In the genomic region with DNA sequence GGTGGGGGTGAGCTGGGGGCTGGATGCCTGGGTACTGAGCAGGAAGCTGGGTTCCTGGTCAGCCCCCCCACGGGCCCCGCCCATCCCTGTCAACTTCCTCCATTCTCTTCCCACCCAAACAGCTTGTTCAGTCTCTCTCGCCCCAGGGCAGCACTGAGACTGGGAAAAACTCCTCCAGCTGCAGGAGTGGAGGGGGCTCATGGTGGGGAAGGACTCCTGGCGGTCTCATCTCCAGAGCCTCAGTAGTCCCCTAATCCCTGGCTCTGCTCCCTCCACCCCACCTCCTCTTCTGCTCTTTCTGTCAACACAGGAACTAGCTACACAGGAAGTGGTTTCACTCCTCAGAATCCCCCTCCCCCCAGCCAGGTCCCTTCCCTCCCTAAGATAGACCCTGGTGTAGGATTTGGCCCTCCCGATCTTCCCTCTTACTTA, we compare ENCODE assay signal across 1 cellular context.
A peak's percentile ranks its signal among the peaks of the same experiment; 100 is the strongest.
TF ChIP-seq lines count a peak whose summit lies in the region.

A gene with protein sequence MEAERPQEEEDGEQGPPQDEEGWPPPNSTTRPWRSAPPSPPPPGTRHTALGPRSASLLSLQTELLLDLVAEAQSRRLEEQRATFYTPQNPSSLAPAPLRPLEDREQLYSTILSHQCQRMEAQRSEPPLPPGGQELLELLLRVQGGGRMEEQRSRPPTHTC (minus strand): TSS at position 36 of the 432 bp plus-strand sequence. CDS start 130 bp downstream, outside the sequence.

TF ChIP-seq in K562, 482 proteins besides CTCF, POLR2A, EP300 and RAD21 (continued from another document and continues in another):
- TF ChIP-seq, protein P1, sequence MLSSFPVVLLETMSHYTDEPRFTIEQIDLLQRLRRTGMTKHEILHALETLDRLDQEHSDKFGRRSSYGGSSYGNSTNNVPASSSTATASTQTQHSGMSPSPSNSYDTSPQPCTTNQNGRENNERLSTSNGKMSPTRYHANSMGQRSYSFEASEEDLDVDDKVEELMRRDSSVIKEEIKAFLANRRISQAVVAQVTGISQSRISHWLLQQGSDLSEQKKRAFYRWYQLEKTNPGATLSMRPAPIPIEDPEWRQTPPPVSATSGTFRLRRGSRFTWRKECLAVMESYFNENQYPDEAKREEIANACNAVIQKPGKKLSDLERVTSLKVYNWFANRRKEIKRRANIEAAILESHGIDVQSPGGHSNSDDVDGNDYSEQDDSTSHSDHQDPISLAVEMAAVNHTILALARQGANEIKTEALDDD (IDR thresholded peaks at IDR 0.05), result no peak
- TF ChIP-seq MAFG (tag; conservative IDR thresholded peaks at IDR 0.05), result no peak
- TF ChIP-seq SIRT6 (IDR thresholded peaks at IDR 0.05; ENCODE audit: low read depth, low read length), result no peak
- no peak for TF ChIP-seq ZKSCAN3 (CRISPR knock-in tag; IDR thresholded peaks at IDR 0.05)
- peak; percentile 41; the same call in 1 of the 2 replicates for TF ChIP-seq TAF7 (tag; IDR thresholded peaks at IDR 0.05)
- TF ChIP-seq, protein P2, sequence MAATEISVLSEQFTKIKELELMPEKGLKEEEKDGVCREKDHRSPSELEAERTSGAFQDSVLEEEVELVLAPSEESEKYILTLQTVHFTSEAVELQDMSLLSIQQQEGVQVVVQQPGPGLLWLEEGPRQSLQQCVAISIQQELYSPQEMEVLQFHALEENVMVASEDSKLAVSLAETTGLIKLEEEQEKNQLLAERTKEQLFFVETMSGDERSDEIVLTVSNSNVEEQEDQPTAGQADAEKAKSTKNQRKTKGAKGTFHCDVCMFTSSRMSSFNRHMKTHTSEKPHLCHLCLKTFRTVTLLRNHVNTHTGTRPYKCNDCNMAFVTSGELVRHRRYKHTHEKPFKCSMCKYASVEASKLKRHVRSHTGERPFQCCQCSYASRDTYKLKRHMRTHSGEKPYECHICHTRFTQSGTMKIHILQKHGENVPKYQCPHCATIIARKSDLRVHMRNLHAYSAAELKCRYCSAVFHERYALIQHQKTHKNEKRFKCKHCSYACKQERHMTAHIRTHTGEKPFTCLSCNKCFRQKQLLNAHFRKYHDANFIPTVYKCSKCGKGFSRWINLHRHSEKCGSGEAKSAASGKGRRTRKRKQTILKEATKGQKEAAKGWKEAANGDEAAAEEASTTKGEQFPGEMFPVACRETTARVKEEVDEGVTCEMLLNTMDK (IDR thresholded peaks at IDR 0.05; ENCODE audit: borderline replicate concordance, insufficient read depth, low read depth, low read length, poor library complexity, severe bottlenecking), result no peak
- TF ChIP-seq ZC3H8 (IDR thresholded peaks at IDR 0.05), result no peak
- TF ChIP-seq ZNF165 (CRISPR knock-in tag; IDR thresholded peaks at IDR 0.05; ENCODE audit: borderline replicate concordance), result peak; percentile 31; the same call in 1 of the 2 replicates
- 0 out of 2 replicates have a peak, but pooled peaks have one; percentile 9 for TF ChIP-seq TCF3 (CRISPR knock-in tag; IDR thresholded peaks at IDR 0.05)
- no peak for TF ChIP-seq DNMT1 (IDR thresholded peaks at IDR 0.05)
- no peak for TF ChIP-seq ZNF778 (CRISPR knock-in tag; IDR thresholded peaks at IDR 0.05)
- TF ChIP-seq ZNF436 (CRISPR knock-in tag; IDR thresholded peaks at IDR 0.05), result no peak
- no peak for TF ChIP-seq TCF7 (IDR thresholded peaks at IDR 0.05; ENCODE audit: borderline replicate concordance)
- TF ChIP-seq CAMTA2 (CRISPR knock-in tag; conservative IDR thresholded peaks at IDR 0.05), result no peak
- TF ChIP-seq, protein P3, sequence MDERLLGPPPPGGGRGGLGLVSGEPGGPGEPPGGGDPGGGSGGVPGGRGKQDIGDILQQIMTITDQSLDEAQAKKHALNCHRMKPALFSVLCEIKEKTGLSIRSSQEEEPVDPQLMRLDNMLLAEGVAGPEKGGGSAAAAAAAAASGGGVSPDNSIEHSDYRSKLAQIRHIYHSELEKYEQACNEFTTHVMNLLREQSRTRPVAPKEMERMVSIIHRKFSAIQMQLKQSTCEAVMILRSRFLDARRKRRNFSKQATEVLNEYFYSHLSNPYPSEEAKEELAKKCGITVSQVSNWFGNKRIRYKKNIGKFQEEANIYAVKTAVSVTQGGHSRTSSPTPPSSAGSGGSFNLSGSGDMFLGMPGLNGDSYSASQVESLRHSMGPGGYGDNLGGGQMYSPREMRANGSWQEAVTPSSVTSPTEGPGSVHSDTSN (CRISPR knock-in tag; IDR thresholded peaks at IDR 0.05; ENCODE audit: low read depth), result no peak
- TF ChIP-seq, protein P3 (tag; conservative IDR thresholded peaks at IDR 0.05; ENCODE audit: low read depth), result no peak
- TF ChIP-seq SAP30 (IDR thresholded peaks at IDR 0.05; ENCODE audit: borderline replicate concordance, insufficient read depth, low read depth, low read length, poor library complexity, severe bottlenecking), result no peak
- no peak for TF ChIP-seq TARDBP (IDR thresholded peaks at IDR 0.05)
- no peak for TF ChIP-seq ZNF77 (CRISPR knock-in tag; IDR thresholded peaks at IDR 0.05)
- TF ChIP-seq XRCC5 (IDR thresholded peaks at IDR 0.05; ENCODE audit: low read depth, low read length), result no peak
- no peak for TF ChIP-seq ZNF584 (CRISPR knock-in tag; IDR thresholded peaks at IDR 0.05; ENCODE audit: low read depth)
- 0 out of 4 replicates have a peak, but pooled peaks of 1 of the 2 experiments have one; percentile 1 for TF ChIP-seq SIN3A (IDR thresholded peaks at IDR 0.05; ENCODE audit: borderline replicate concordance in 2 of 2, control insufficient read depth in 1 of 2, low read depth in 2 of 2, low read length in 2 of 2)
- TF ChIP-seq, protein P4, sequence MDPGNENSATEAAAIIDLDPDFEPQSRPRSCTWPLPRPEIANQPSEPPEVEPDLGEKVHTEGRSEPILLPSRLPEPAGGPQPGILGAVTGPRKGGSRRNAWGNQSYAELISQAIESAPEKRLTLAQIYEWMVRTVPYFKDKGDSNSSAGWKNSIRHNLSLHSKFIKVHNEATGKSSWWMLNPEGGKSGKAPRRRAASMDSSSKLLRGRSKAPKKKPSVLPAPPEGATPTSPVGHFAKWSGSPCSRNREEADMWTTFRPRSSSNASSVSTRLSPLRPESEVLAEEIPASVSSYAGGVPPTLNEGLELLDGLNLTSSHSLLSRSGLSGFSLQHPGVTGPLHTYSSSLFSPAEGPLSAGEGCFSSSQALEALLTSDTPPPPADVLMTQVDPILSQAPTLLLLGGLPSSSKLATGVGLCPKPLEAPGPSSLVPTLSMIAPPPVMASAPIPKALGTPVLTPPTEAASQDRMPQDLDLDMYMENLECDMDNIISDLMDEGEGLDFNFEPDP (CRISPR knock-in tag; IDR thresholded peaks at IDR 0.05), result no peak
- TF ChIP-seq ZNF3 (CRISPR knock-in tag; IDR thresholded peaks at IDR 0.05), result no peak
- TF ChIP-seq, protein P5, sequence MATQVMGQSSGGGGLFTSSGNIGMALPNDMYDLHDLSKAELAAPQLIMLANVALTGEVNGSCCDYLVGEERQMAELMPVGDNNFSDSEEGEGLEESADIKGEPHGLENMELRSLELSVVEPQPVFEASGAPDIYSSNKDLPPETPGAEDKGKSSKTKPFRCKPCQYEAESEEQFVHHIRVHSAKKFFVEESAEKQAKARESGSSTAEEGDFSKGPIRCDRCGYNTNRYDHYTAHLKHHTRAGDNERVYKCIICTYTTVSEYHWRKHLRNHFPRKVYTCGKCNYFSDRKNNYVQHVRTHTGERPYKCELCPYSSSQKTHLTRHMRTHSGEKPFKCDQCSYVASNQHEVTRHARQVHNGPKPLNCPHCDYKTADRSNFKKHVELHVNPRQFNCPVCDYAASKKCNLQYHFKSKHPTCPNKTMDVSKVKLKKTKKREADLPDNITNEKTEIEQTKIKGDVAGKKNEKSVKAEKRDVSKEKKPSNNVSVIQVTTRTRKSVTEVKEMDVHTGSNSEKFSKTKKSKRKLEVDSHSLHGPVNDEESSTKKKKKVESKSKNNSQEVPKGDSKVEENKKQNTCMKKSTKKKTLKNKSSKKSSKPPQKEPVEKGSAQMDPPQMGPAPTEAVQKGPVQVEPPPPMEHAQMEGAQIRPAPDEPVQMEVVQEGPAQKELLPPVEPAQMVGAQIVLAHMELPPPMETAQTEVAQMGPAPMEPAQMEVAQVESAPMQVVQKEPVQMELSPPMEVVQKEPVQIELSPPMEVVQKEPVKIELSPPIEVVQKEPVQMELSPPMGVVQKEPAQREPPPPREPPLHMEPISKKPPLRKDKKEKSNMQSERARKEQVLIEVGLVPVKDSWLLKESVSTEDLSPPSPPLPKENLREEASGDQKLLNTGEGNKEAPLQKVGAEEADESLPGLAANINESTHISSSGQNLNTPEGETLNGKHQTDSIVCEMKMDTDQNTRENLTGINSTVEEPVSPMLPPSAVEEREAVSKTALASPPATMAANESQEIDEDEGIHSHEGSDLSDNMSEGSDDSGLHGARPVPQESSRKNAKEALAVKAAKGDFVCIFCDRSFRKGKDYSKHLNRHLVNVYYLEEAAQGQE (CRISPR knock-in tag; IDR thresholded peaks at IDR 0.05; ENCODE audit: low read depth), result no peak; the same call in 1 of the 2 replicates
- no peak; the same call in 1 of the 2 replicates for TF ChIP-seq ZKSCAN1 (IDR thresholded peaks at IDR 0.05; ENCODE audit: low read depth, low read length)
- TF ChIP-seq ZNF696 (CRISPR knock-in tag; conservative IDR thresholded peaks at IDR 0.05), result no peak
- TF ChIP-seq ETS2 (tag; IDR thresholded peaks at IDR 0.05; ENCODE audit: borderline replicate concordance, poor library complexity, severe bottlenecking), result no peak
- no peak for TF ChIP-seq ZNF76 (CRISPR knock-in tag; IDR thresholded peaks at IDR 0.05; ENCODE audit: borderline replicate concordance)
- no peak for TF ChIP-seq ZNF146 (CRISPR knock-in tag; IDR thresholded peaks at IDR 0.05; ENCODE audit: unreplicated experiment)
- peak in 1 of 2 experiments; percentile 44; a peak in 1 of 4 replicates for TF ChIP-seq SRF (CRISPR knock-in tag; IDR thresholded peaks at IDR 0.05)
- TF ChIP-seq, protein P6, sequence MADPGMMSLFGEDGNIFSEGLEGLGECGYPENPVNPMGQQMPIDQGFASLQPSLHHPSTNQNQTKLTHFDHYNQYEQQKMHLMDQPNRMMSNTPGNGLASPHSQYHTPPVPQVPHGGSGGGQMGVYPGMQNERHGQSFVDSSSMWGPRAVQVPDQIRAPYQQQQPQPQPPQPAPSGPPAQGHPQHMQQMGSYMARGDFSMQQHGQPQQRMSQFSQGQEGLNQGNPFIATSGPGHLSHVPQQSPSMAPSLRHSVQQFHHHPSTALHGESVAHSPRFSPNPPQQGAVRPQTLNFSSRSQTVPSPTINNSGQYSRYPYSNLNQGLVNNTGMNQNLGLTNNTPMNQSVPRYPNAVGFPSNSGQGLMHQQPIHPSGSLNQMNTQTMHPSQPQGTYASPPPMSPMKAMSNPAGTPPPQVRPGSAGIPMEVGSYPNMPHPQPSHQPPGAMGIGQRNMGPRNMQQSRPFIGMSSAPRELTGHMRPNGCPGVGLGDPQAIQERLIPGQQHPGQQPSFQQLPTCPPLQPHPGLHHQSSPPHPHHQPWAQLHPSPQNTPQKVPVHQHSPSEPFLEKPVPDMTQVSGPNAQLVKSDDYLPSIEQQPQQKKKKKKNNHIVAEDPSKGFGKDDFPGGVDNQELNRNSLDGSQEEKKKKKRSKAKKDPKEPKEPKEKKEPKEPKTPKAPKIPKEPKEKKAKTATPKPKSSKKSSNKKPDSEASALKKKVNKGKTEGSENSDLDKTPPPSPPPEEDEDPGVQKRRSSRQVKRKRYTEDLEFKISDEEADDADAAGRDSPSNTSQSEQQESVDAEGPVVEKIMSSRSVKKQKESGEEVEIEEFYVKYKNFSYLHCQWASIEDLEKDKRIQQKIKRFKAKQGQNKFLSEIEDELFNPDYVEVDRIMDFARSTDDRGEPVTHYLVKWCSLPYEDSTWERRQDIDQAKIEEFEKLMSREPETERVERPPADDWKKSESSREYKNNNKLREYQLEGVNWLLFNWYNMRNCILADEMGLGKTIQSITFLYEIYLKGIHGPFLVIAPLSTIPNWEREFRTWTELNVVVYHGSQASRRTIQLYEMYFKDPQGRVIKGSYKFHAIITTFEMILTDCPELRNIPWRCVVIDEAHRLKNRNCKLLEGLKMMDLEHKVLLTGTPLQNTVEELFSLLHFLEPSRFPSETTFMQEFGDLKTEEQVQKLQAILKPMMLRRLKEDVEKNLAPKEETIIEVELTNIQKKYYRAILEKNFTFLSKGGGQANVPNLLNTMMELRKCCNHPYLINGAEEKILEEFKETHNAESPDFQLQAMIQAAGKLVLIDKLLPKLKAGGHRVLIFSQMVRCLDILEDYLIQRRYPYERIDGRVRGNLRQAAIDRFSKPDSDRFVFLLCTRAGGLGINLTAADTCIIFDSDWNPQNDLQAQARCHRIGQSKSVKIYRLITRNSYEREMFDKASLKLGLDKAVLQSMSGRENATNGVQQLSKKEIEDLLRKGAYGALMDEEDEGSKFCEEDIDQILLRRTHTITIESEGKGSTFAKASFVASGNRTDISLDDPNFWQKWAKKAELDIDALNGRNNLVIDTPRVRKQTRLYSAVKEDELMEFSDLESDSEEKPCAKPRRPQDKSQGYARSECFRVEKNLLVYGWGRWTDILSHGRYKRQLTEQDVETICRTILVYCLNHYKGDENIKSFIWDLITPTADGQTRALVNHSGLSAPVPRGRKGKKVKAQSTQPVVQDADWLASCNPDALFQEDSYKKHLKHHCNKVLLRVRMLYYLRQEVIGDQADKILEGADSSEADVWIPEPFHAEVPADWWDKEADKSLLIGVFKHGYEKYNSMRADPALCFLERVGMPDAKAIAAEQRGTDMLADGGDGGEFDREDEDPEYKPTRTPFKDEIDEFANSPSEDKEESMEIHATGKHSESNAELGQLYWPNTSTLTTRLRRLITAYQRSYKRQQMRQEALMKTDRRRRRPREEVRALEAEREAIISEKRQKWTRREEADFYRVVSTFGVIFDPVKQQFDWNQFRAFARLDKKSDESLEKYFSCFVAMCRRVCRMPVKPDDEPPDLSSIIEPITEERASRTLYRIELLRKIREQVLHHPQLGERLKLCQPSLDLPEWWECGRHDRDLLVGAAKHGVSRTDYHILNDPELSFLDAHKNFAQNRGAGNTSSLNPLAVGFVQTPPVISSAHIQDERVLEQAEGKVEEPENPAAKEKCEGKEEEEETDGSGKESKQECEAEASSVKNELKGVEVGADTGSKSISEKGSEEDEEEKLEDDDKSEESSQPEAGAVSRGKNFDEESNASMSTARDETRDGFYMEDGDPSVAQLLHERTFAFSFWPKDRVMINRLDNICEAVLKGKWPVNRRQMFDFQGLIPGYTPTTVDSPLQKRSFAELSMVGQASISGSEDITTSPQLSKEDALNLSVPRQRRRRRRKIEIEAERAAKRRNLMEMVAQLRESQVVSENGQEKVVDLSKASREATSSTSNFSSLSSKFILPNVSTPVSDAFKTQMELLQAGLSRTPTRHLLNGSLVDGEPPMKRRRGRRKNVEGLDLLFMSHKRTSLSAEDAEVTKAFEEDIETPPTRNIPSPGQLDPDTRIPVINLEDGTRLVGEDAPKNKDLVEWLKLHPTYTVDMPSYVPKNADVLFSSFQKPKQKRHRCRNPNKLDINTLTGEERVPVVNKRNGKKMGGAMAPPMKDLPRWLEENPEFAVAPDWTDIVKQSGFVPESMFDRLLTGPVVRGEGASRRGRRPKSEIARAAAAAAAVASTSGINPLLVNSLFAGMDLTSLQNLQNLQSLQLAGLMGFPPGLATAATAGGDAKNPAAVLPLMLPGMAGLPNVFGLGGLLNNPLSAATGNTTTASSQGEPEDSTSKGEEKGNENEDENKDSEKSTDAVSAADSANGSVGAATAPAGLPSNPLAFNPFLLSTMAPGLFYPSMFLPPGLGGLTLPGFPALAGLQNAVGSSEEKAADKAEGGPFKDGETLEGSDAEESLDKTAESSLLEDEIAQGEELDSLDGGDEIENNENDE (IDR thresholded peaks at IDR 0.05; ENCODE audit: low read depth, low read length), result no peak
- no peak for TF ChIP-seq MCM7 (IDR thresholded peaks at IDR 0.05)
- TF ChIP-seq NR2F6 (CRISPR knock-in tag; IDR thresholded peaks at IDR 0.05), result no peak
